In the genomic region with DNA sequence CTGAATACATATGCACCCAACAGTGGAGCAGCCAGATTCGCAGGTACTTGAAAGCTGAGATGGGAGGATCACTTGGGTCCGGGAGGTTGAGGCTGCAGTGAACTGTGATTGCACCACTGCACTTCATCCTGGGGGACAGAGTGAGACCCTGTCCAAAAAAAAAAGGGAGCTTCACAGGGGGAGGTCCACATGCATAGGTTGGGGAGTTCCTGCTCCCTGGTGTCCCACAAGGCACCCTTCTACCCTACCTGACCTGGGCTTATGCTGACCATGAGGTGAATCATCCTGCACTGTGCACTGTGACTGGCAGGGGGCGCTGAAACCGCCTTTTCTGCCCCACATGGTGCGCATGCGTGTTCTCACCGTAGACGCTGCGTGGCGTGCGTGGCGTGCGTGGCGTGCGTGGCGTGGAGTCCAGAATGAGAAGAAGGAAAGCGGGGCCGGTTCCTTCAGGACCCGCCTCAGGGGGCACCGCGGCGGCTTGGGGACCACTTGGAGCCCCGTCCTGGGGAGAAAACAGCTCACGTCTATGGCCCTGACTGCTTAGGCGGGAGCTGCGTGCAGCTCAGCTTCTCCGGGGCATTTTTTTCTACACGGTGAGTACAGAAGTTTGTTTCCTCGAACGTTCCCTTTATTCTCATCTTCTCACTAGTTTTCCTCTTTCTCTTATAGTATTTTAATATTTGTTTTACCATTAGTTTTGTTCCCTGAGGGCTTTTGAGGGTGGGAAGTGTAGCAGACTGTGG, we compare ENCODE assay signal across 8 cellular contexts.
DNase-seq lines count a peak whose midpoint lies in the region; ATAC-seq and TF ChIP-seq lines count a peak whose summit lies in the region.

No MANE protein-coding gene starts in this region.

- H3K36me3 ChIP-seq in neuronal stem cell (replicated peaks in 1 of 2; ENCODE audit: control insufficient read depth in 2 of 2, insufficient read depth in 2 of 2, low read length in 2 of 2) (peaks cover 0 to 15% of the 10 kb centered on the region in 2 donors), subcutaneous abdominal adipose tissue (ENCODE audit: control insufficient read depth in 5 of 5, insufficient read depth in 5 of 5, low read length in 5 of 5) (no peaks in the 10 kb centered on the region)

- H2AK5ac ChIP-seq in neuronal stem cell (ENCODE audit: low read depth, low read length): no peak overlapping the region

- H3K79me1 ChIP-seq in neuronal stem cell (ENCODE audit: low read depth, low read length): peaks cover 6% of the 10 kb centered on the region

- H2BK5ac ChIP-seq in neuronal stem cell (ENCODE audit: low read length): no peak overlapping the region

- H4K8ac ChIP-seq in neuronal stem cell (ENCODE audit: low read depth, low read length): peak overlapping the region; percentile 54

- TF ChIP-seq CTCF in LNCAP (IDR thresholded peaks at IDR 0.05): peak; percentile 92

- no peak overlapping the region for H3K4ac ChIP-seq in neuronal stem cell (ENCODE audit: low read length)

- peak; percentile 71 for ATAC-seq in GM21786 (IDR thresholded peaks at IDR 0.05; ENCODE audit: unreplicated experiment)

- H3K4me1 ChIP-seq in neuronal stem cell (ENCODE audit: control insufficient read depth in 2 of 2, insufficient read depth in 1 of 2, low read depth in 1 of 2, low read length in 2 of 2): peaks cover 3 to 5% of the 10 kb centered on the region in 2 donors
- peaks cover 6 to 38% (median 33%) of the 10 kb centered on the region in 5 donors for H3K4me1 ChIP-seq in subcutaneous abdominal adipose tissue (ENCODE audit: control insufficient read depth in 5 of 5, insufficient read depth in 5 of 5, low read length in 5 of 5)

- no CpG with 5 or more reads among the region's 30 CpGs for WGBS in neuronal stem cell (ENCODE audit: extremely low coverage in 2 of 2, insufficient read length in 2 of 2, insufficient replicate concordance in 1 of 2), 2 donors

- H4K91ac ChIP-seq in neuronal stem cell (ENCODE audit: low read depth, low read length, poor library complexity): no peak overlapping the region

- H2BK12ac ChIP-seq in neuronal stem cell (ENCODE audit: low read length): no peak overlapping the region

- no peak overlapping the region for H2BK120ac ChIP-seq in neuronal stem cell (ENCODE audit: low read depth, low read length)

- peak overlapping the region; percentile 62 for H3K18ac ChIP-seq in neuronal stem cell (ENCODE audit: low read length)

- H3K14ac ChIP-seq in neuronal stem cell (ENCODE audit: low read length): no peak overlapping the region

- H3K27ac ChIP-seq in neuronal stem cell (replicated peaks; ENCODE audit: low read length): no peak overlapping the region
- peak overlapping the region; percentile 85 for H3K27ac ChIP-seq in subcutaneous abdominal adipose tissue (ENCODE audit: low read depth, low read length)

- DNase-seq in Daoy (ENCODE audit: low read depth) (peak; percentile 92), SHP77 (lab: John Stamatoyannopoulos, UW) (peak; percentile 72 to 81), activated gamma-delta T cell treated with Interleukin-2 at 50 U/mL for 16 hours (peak; percentile 88), foreskin melanocyte (peak; percentile 67), neuronal stem cell (ENCODE audit: low spot score) (peak; percentile 87)

- H3K23ac ChIP-seq in neuronal stem cell (ENCODE audit: low read depth, low read length, poor library complexity): peak overlapping the region; percentile 61

- peak overlapping the region; percentile 74 for H3K9ac ChIP-seq in neuronal stem cell (ENCODE audit: low read depth, low read length, poor library complexity)
- peak overlapping the region; percentile 83 to 98 (median 95) for H3K9ac ChIP-seq in subcutaneous abdominal adipose tissue (ENCODE audit: low read length in 5 of 5)

- H3K4me3 ChIP-seq in neuronal stem cell (ENCODE audit: low read length in 2 of 2) (peak overlapping the region; percentile 87 to 95), subcutaneous abdominal adipose tissue (ENCODE audit: low read depth in 1 of 5, low read length in 5 of 5) (peak overlapping the region; percentile 82 to 91 (median 88))

- H3K9me3 ChIP-seq in neuronal stem cell (replicated peaks in 1 of 2; ENCODE audit: control insufficient read depth in 2 of 2, insufficient read depth in 1 of 2, low read depth in 1 of 2, low read length in 2 of 2) (no peaks in the 10 kb centered on the region), subcutaneous abdominal adipose tissue (ENCODE audit: control insufficient read depth in 5 of 5, low read length in 5 of 5) (no peaks in the 10 kb centered on the region)

- no peaks in the 10 kb centered on the region for H3K27me3 ChIP-seq in neuronal stem cell (ENCODE audit: control insufficient read depth in 3 of 3, insufficient read depth in 3 of 3, low read depth in 1 of 3, low read length in 3 of 3)
- H3K27me3 ChIP-seq in subcutaneous abdominal adipose tissue (ENCODE audit: control insufficient read depth in 5 of 5, insufficient read depth in 4 of 5, low read length in 5 of 5): no peaks in the 10 kb centered on the region

- H3K4me2 ChIP-seq in neuronal stem cell (ENCODE audit: insufficient read depth, low read length, poor library complexity, severe bottlenecking): peak overlapping the region; percentile 71

- H2AFZ ChIP-seq in neuronal stem cell (ENCODE audit: low read length): peak overlapping the region; percentile 90

- no peak overlapping the region for H2BK15ac ChIP-seq in neuronal stem cell (ENCODE audit: low read length)
